19 cellular contexts compared by ENCODE assay signal in the genomic region with DNA sequence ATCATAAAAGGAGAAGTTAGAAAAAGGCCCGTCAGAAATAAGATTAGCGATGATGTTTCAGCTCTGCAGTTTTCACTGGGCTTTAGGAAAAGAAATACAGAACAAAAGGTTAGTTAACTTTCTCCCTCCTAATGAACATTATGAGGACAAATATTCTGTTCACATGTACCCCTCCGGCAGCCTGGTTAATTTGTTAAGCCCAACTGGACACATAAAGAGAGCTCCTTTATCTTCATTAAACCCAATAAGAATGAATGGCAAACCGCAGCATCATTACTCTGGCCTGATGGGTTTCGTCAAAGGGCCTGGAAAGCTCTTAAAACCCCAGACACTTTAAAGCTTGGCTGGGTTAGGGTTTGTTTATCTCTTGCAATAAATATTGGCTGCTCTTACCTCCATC.
"Had no signal": no experiment of that assay in that cellular context is flagged by ENCODE, and none has a peak within 500 bp of the region (broad histone marks: within the 10 kb centered on the region; RNA-seq: fewer than 3 reads in every experiment).

No MANE protein-coding gene starts in this region.

- H3K27me3 Mint-ChIP-seq: dendritic cell treated with granulocyte-macrophage colony-stimulating factor and Interleukin-4, amounts not matched to agents 40 ng/mL and 50 ng/mL, for 4 days; type B pancreatic cell had no signal

- H3K4me1 Mint-ChIP-seq: stimulated activated effector memory CD8-positive, alpha-beta T cell treated with anti-CD3 and anti-CD28 coated beads, Interleukin-12 subunit alpha, Interleukin-12 subunit beta, amount 100 ng/mL, for 72 hours had no signal

- H3K36me3 Mint-ChIP-seq: stimulated activated effector memory CD8-positive, alpha-beta T cell treated with anti-CD3 and anti-CD28 coated beads, Interleukin-12 subunit alpha, Interleukin-12 subunit beta, amount 100 ng/mL, for 72 hours; type B pancreatic cell had no signal

- H3K9me3 Mint-ChIP-seq: type B pancreatic cell had no signal

- H3K27ac Mint-ChIP-seq: dendritic cell treated with granulocyte-macrophage colony-stimulating factor and Interleukin-4, amounts not matched to agents 40 ng/mL and 50 ng/mL, for 4 days; natural killer cell; stimulated activated effector memory CD8-positive, alpha-beta T cell treated with anti-CD3 and anti-CD28 coated beads, Interleukin-12 subunit alpha, Interleukin-12 subunit beta, amount 100 ng/mL, for 72 hours; type B pancreatic cell had no signal

- ATAC-seq: left cardiac atrium; mucosa of descending colon; natural killer cell; right cardiac atrium; stimulated activated effector memory CD8-positive, alpha-beta T cell treated with anti-CD3 and anti-CD28 coated beads, Interleukin-12 subunit alpha, Interleukin-12 subunit beta, amount 100 ng/mL, for 72 hours; stimulated activated naive CD8-positive, alpha-beta T cell treated with anti-CD3 and anti-CD28 coated beads, Interleukin-15, Interleukin-2, amounts not matched to agents 100 U/mL and 50 U/mL, for 24 hours had no signal

- H3K4me3 Mint-ChIP-seq: dendritic cell treated with granulocyte-macrophage colony-stimulating factor and Interleukin-4, amounts not matched to agents 40 ng/mL and 50 ng/mL, for 4 days; natural killer cell; neural crest cell; stimulated activated effector memory CD8-positive, alpha-beta T cell treated with anti-CD3 and anti-CD28 coated beads, Interleukin-12 subunit alpha, Interleukin-12 subunit beta, amount 100 ng/mL, for 72 hours; type B pancreatic cell had no signal

- DNase-seq: esophagus squamous epithelium; foreskin fibroblast; kidney; left cardiac atrium; mesendoderm; natural killer cell; nucleus accumbens; ovary; right cardiac atrium; small intestine; stimulated activated CD4-positive, alpha-beta T cell treated with anti-CD3 and anti-CD28 coated beads, Interleukin-4, amount 100 ng/mL, for 1 hour; stimulated activated CD8-positive, alpha-beta memory T cell treated with anti-CD3 and anti-CD28 coated beads, Interleukin-4, amount 100 ng/mL, for 48 hours; stimulated activated naive CD8-positive, alpha-beta T cell treated with anti-CD3 and anti-CD28 coated beads, Interleukin-15, Interleukin-2, amounts not matched to agents 100 U/mL and 50 U/mL, for 24 hours; thyroid gland had no signal
